In the genomic region with DNA sequence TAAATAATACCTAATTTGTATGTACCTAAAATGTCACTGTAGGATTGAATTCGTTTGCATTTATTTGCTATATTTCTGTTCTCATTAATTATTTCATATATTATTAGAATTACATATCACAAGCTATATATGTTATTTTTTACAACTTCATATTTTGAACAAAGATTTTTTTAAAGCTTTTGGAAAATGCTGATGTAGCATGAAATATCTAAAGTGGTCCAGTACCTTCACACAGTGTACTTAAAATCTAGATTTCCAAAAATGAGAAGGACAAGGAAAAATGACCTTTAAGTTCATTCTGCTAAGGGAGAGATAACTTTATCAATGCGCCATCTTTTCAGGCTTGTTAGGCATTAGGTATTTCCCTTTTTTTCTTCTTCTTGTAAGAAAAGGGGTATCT, we compare ENCODE assay signal across 24 cellular contexts.
DNase-seq lines count a peak whose midpoint lies in the region; ATAC-seq, FAIRE-seq and TF ChIP-seq lines count a peak whose summit lies in the region.
"Had no signal": no experiment of that assay in that cellular context is flagged by ENCODE, and none has a peak within 500 bp of the region (broad histone marks: within the 10 kb centered on the region; RNA-seq: fewer than 3 reads in every experiment).

No MANE protein-coding gene starts in this region.

- no peak for TF ChIP-seq EP300 in K562 (IDR thresholded peaks at IDR 0.05; ENCODE audit: low read length)

- H3K4me3 ChIP-seq in HUES6 (ENCODE audit: low read depth, low read length) (peak overlapping the region; percentile 74; the same call in 1 of the 2 replicates), K562 (no peak overlapping the region), iPS-20b (ENCODE audit: low read length) (peak overlapping the region; percentile 80)
- H3K4me3 ChIP-seq: GM23248 had no signal

- no peak for DNase-seq in K562 (ENCODE audit: extremely low read depth in 1 of 4, low spot score in 3 of 4)
- no peak for DNase-seq in islet precursor cell
- DNase-seq in HCEC 1CT: no peak
- DNase-seq: ACHN; BE2C; C1 segment of cervical spinal cord; CD4-positive, CD25-positive, alpha-beta regulatory T cell; CD8-positive, alpha-beta memory T cell; COR-L47; DMS 273 treated with DMSO at 0.1 percent for 48 hours; DMS53; DND-41; EL; GM23248; H7; Kasumi-1; KG1 had no signal

- TF ChIP-seq RAD21 in K562 (CRISPR knock-in tag; conservative IDR thresholded peaks at IDR 0.05 in 1 of 2, IDR thresholded peaks at IDR 0.05 in 1 of 2): no peak

- H3K9ac ChIP-seq in HUES6 (ENCODE audit: low read length): peak overlapping the region; percentile 49
- no peak overlapping the region for H3K9ac ChIP-seq in K562 (ENCODE audit: insufficient read depth in 1 of 2, low read depth in 2 of 2, low read length in 2 of 2)
- no peak overlapping the region; the same call in 1 of the 2 replicates for H3K9ac ChIP-seq in iPS-20b (ENCODE audit: low read depth, low read length)
- H3K9ac ChIP-seq: GM23248 had no signal

- POLR2A ChIA-PET in K562 (lab: Yijun Ruan, JAX): no interaction called here

- no peaks in the 10 kb centered on the region for H3K79me2 ChIP-seq in K562 (ENCODE audit: control insufficient read depth, insufficient read depth, low read length)

- 0% methylated on average over 2 of the region's 2 CpGs for WGBS in K562 (ENCODE audit: insufficient coverage, low coverage, missing lambda C conversion rate)

- H3K36me3 ChIP-seq in HUES6 (ENCODE audit: control insufficient read depth, insufficient read depth, low read length) (peaks cover 12% of the 10 kb centered on the region; the same call in 1 of the 2 replicates), K562 (ENCODE audit: control insufficient read depth, insufficient read depth, low read length) (no peaks in the 10 kb centered on the region), iPS-20b (ENCODE audit: insufficient read depth, low read depth, low read length) (no peaks in the 10 kb centered on the region)
- H3K36me3 ChIP-seq: BE2C had no signal

- H3K27me3 ChIP-seq in HUES6 (ENCODE audit: control insufficient read depth, insufficient read depth, low read length) (no peaks in the 10 kb centered on the region), K562 (ENCODE audit: control insufficient read depth in 2 of 2, insufficient read depth in 2 of 2, low read length in 2 of 2) (peaks cover 18 to 22% of the 10 kb centered on the region in 2 experiments), iPS-20b (ENCODE audit: insufficient read depth, low read length) (peaks cover 7% of the 10 kb centered on the region)
- H3K27me3 ChIP-seq: BE2C had no signal

- H3K9me3 ChIP-seq in HUES6 (ENCODE audit: control insufficient read depth, insufficient read depth, low read depth, low read length) (no peaks in the 10 kb centered on the region), K562 (replicated peaks; ENCODE audit: control insufficient read depth, insufficient read depth, low read depth, low read length) (no peaks in the 10 kb centered on the region), iPS-20b (ENCODE audit: insufficient read depth, low read depth, low read length) (no peaks in the 10 kb centered on the region)
- H3K9me3 ChIP-seq: BE2C had no signal

- H3K9me1 ChIP-seq in K562 (ENCODE audit: control insufficient read depth, insufficient read depth, low read length): no peaks in the 10 kb centered on the region

- no peaks in the 10 kb centered on the region for H4K20me1 ChIP-seq in K562 (replicated peaks; ENCODE audit: control insufficient read depth, insufficient read depth, low read length)

- no peak overlapping the region for H3K4me2 ChIP-seq in K562 (ENCODE audit: insufficient read depth, low read length)

- in situ Hi-C loops in K562 (cut with MboI): no loop called here

- CTCF ChIA-PET in K562 (lab: Yijun Ruan, JAX; ENCODE audit: low intra/inter-chr PET ratio): no interaction called here

- no peak for ATAC-seq in K562
- no peak for ATAC-seq in HG03095 (IDR thresholded peaks at IDR 0.05; ENCODE audit: unreplicated experiment)

- no TSS peak for BruUV-seq in K562 (replicated peaks; lab: Mats Ljungman, UMichigan)

- intact Hi-C loops in K562 (cut with micrococcal nuclease): no loop called here

- H2AFZ ChIP-seq in K562 (ENCODE audit: low read depth, low read length): no peak overlapping the region
- H2AFZ ChIP-seq: GM23248 had no signal

- TF ChIP-seq CTCF in K562 (IDR thresholded peaks at IDR 0.05 in 2 of 3, conservative IDR thresholded peaks at IDR 0.05 in 1 of 3; ENCODE audit: insufficient read depth in 2 of 3, low read depth in 1 of 3, low read length in 3 of 3): no peak

- FAIRE-seq in G401.6 (lab: Jason Lieb, UNC) (peak; percentile 60), K562 (lab: Jason Lieb, UNC) (no peak)
- FAIRE-seq: GM12892, GM18507 had no signal

- TF ChIP-seq POLR2A in K562 (conservative IDR thresholded peaks at IDR 0.05): no peak

- H3K27ac ChIP-seq in HUES6 (ENCODE audit: low read depth, low read length): peak overlapping the region; percentile 38; the same call in 1 of the 2 replicates
- no peak overlapping the region for H3K27ac ChIP-seq in K562 (ENCODE audit: extremely low read depth, low read depth, low read length)
- H3K27ac ChIP-seq in iPS-20b (ENCODE audit: low read length): no peak overlapping the region
- H3K27ac ChIP-seq: GM23248, HL-60 had no signal

- H3K4me1 ChIP-seq in HUES6 (ENCODE audit: control insufficient read depth, insufficient read depth, low read length): peaks cover 20% of the 10 kb centered on the region
- peaks cover 0 to 8% of the 10 kb centered on the region in 2 experiments; a peak in 2 of 5 replicates for H3K4me1 ChIP-seq in K562 (replicated peaks in 1 of 2; ENCODE audit: control insufficient read depth in 2 of 2, insufficient read depth in 2 of 2, low read length in 2 of 2)
- peaks cover 14% of the 10 kb centered on the region; the same call in 1 of the 2 replicates for H3K4me1 ChIP-seq in iPS-20b (ENCODE audit: insufficient read depth, low read length)

TF ChIP-seq in K562, 482 proteins besides CTCF, POLR2A, EP300 and RAD21:
- no peak for TF ChIP-seq JUNB (CRISPR knock-in tag; conservative IDR thresholded peaks at IDR 0.05)
- TF ChIP-seq KLF6 (CRISPR knock-in tag; IDR thresholded peaks at IDR 0.05; ENCODE audit: borderline replicate concordance): no peak
- no peak for TF ChIP-seq FOXA3 (CRISPR knock-in tag; conservative IDR thresholded peaks at IDR 0.05 in 1 of 2, IDR thresholded peaks at IDR 0.05 in 1 of 2)
- peak; percentile 59 for TF ChIP-seq MAFG (tag; conservative IDR thresholded peaks at IDR 0.05)
- no peak for TF ChIP-seq ARHGAP35 (IDR thresholded peaks at IDR 0.05; ENCODE audit: partially characterized antibody)
- peak; percentile 77 for TF ChIP-seq C11orf30 (IDR thresholded peaks at IDR 0.05; ENCODE audit: low read depth)
- TF ChIP-seq ETV6 (IDR thresholded peaks at IDR 0.05; ENCODE audit: borderline replicate concordance in 1 of 2, low read depth in 2 of 2, low read length in 1 of 2): no peak
- no peak for TF ChIP-seq ETV6 (CRISPR knock-in tag; IDR thresholded peaks at IDR 0.05; ENCODE audit: borderline replicate concordance)
- peak; percentile 88 for TF ChIP-seq ZNF316 (IDR thresholded peaks at IDR 0.05)
- TF ChIP-seq MAFK (IDR thresholded peaks at IDR 0.05; ENCODE audit: low read length): peak; percentile 68
- no peak for TF ChIP-seq SRSF1 (IDR thresholded peaks at IDR 0.05; ENCODE audit: low read depth, low read length)
- no peak for TF ChIP-seq KLF10 (CRISPR knock-in tag; IDR thresholded peaks at IDR 0.05)
- no peak for TF ChIP-seq HNRNPK (IDR thresholded peaks at IDR 0.05; ENCODE audit: low read depth, low read length, poor library complexity, severe bottlenecking)
- TF ChIP-seq CSDE1 (IDR thresholded peaks at IDR 0.05): no peak
- peak; percentile 67 for TF ChIP-seq MAFF (IDR thresholded peaks at IDR 0.05; ENCODE audit: low read length)
- TF ChIP-seq, protein P1, sequence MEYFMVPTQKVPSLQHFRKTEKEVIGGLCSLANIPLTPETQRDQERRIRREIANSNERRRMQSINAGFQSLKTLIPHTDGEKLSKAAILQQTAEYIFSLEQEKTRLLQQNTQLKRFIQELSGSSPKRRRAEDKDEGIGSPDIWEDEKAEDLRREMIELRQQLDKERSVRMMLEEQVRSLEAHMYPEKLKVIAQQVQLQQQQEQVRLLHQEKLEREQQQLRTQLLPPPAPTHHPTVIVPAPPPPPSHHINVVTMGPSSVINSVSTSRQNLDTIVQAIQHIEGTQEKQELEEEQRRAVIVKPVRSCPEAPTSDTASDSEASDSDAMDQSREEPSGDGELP (CRISPR knock-in tag; IDR thresholded peaks at IDR 0.05; ENCODE audit: borderline replicate concordance): no peak
- no peak for TF ChIP-seq ZNF431 (CRISPR knock-in tag; IDR thresholded peaks at IDR 0.05)
- no peak for TF ChIP-seq RBM15 (IDR thresholded peaks at IDR 0.05; ENCODE audit: insufficient read depth, low read length)
- TF ChIP-seq BMI1 (IDR thresholded peaks at IDR 0.05; ENCODE audit: low read length): no peak
- TF ChIP-seq FOXJ2 (tag; IDR thresholded peaks at IDR 0.05): no peak
- TF ChIP-seq SMARCC2 (IDR thresholded peaks at IDR 0.05; ENCODE audit: low read depth): no peak
